1 cellular context compared by ENCODE assay signal in genomic region chr2:75523313-75524275, GRCh38.
TF ChIP-seq lines count a peak whose summit lies in the region.

No MANE protein-coding gene starts in this region.

TF ChIP-seq in SK-N-SH, 30 proteins besides CTCF, POLR2A, EP300 and RAD21 (continued from another document):
- TF ChIP-seq USF1 (IDR thresholded peaks at IDR 0.05; ENCODE audit: borderline replicate concordance, low read depth): no peak
